In genomic region chr18:33577688-33578370, GRCh38 we compare ENCODE assay signal across 8 cellular contexts. TPM values are rescaled to one million over a fixed set of nuclear protein-coding genes. Genes with fewer than 3 reads are reported as not detected.
DNase-seq lines count a peak whose midpoint lies in the region; ATAC-seq and TF ChIP-seq lines count a peak whose summit lies in the region.

Gene ASXL3, plus strand, starts transcription at chr18:33578219. Its CDS starts 413 bp downstream, at chr18:33578632.

- peaks cover 5% of the 10 kb centered on the region for H3K4me1 Mint-ChIP-seq in CD4-positive, alpha-beta T cell (ENCODE audit: low read depth)

- intact Hi-C loops in CD4-positive, alpha-beta T cell (cut with DNase I, micrococcal nuclease), result no loop called here

- H3K27ac ChIP-seq in CD4-positive, alpha-beta T cell (ENCODE audit: low read depth, low read length), result no peak within 1 kb of the TSS
- H3K27ac ChIP-seq in urinary bladder (ENCODE audit: low read depth), result peak within 1 kb of the TSS; percentile 81

- H3K27me3 ChIP-seq in CD4-positive, alpha-beta T cell (ENCODE audit: control insufficient read depth, insufficient read depth, low read length), result peaks cover 17% of the 10 kb centered on the region

- H3K4me1 ChIP-seq in urinary bladder (ENCODE audit: insufficient read depth), result no peaks in the 10 kb centered on the region

- under 1% methylated on average over 68 of the region's 70 CpGs for WGBS in urinary bladder

- H3K4me3 Mint-ChIP-seq in CD4-positive, alpha-beta T cell, result peak within 1 kb of the TSS; percentile 68

- H3K27me3 Mint-ChIP-seq in CD4-positive, alpha-beta T cell, result peaks cover 33% of the 10 kb centered on the region

- H3K36me3 Mint-ChIP-seq in CD4-positive, alpha-beta T cell (ENCODE audit: low read depth), result no peaks in the 10 kb centered on the region

- no peak for ATAC-seq in CD4-positive, alpha-beta T cell (ENCODE audit: poor library complexity)
- peak; percentile 42 for ATAC-seq in HG02610 (IDR thresholded peaks at IDR 0.05; ENCODE audit: unreplicated experiment)
- no peak for ATAC-seq in GM21528 (IDR thresholded peaks at IDR 0.05; ENCODE audit: low FRiP score, unreplicated experiment)

- POLR2A ChIA-PET in CD4-positive, alpha-beta T cell (lab: Charles Lee), result no interaction called here

- no peak for TF ChIP-seq CTCF in CD4-positive, alpha-beta T cell (IDR thresholded peaks at IDR 0.05)
- TF ChIP-seq CTCF in epithelial cell of proximal tubule (conservative IDR thresholded peaks at IDR 0.05; ENCODE audit: low read depth, low read length), result no peak

- no peak for DNase-seq in CD4-positive, alpha-beta T cell
- DNase-seq in RPMI8226 (peak; percentile 64), epithelial cell of proximal tubule (ENCODE audit: low read depth) (no peak), mucosa of gallbladder (ENCODE audit: low spot score) (peak; percentile 52), NCI-H524 treated with DMSO at 0.1 percent for 48 hours (lab: John Stamatoyannopoulos, UW) (no peak)

- no peaks in the 10 kb centered on the region for H3K36me3 ChIP-seq in urinary bladder (ENCODE audit: insufficient read depth)

- no peaks in the 10 kb centered on the region for H3K9me3 ChIP-seq in CD4-positive, alpha-beta T cell (ENCODE audit: control insufficient read depth, low read length)

- no peak within 1 kb of the TSS for H3K27ac Mint-ChIP-seq in CD4-positive, alpha-beta T cell

- CTCF ChIA-PET in CD4-positive, alpha-beta T cell (lab: Charles Lee), result no interaction called here

- H3K9me3 Mint-ChIP-seq in CD4-positive, alpha-beta T cell, result peaks cover 4% of the 10 kb centered on the region

- H3K4me3 ChIP-seq in epithelial cell of proximal tubule (ENCODE audit: low read depth, low read length) (peak within 1 kb of the TSS; percentile 72), urinary bladder (ENCODE audit: low read depth, low read length) (peak within 1 kb of the TSS; percentile 70)

RNA-seq across cellular contexts. Expression of gene ASXL3, which starts in this region (rescaled TPM):
- not detected for total RNA-seq in CD4-positive, alpha-beta T cell
- total RNA-seq in epithelial cell of proximal tubule, result under 0.01 and 0.23 TPM in 2 replicates
- total RNA-seq in mucosa of gallbladder, result 12.2 TPM
- total RNA-seq in urinary bladder, result 16.8 TPM
- polyA plus RNA-seq in urinary bladder, result 1.1 TPM

Comparison
In these comparisons a context has a peak if more than half of its experiments do, and no peak if none do; other contexts are left out.
1. RNA of gene ASXL3 (total RNA-seq): 16.8 TPM in urinary bladder (single experiment) and 12.2 TPM in mucosa of gallbladder (single experiment); under 0.01 to 0.23 TPM in epithelial cell of proximal tubule and not detected in CD4-positive, alpha-beta T cell; every median in the first group is over 10 times any median in the second.
2. DNase-seq: peak in RPMI8226 (single experiment) and mucosa of gallbladder (single experiment); none in CD4-positive, alpha-beta T cell (0 of 10), epithelial cell of proximal tubule (single experiment) and NCI-H524 treated with DMSO at 0.1 percent for 48 hours (single experiment).